In genomic region chr5:112419596-112420110, GRCh38 we compare ENCODE assay signal across 1 cellular context.
TF ChIP-seq lines count a peak whose summit lies in the region.

No MANE protein-coding gene starts in this region.

TF ChIP-seq in SK-N-SH treated with all-trans-retinoic acid at 6 μM for 48 hours, 23 proteins besides CTCF, POLR2A, EP300 and RAD21 (continued from another document):
- no peak for TF ChIP-seq CREB5 (CRISPR knock-in tag; IDR thresholded peaks at IDR 0.05; ENCODE audit: low read depth)
- no peak for TF ChIP-seq ZFP3 (CRISPR knock-in tag; IDR thresholded peaks at IDR 0.05)
- no peak for TF ChIP-seq ARNTL (CRISPR knock-in tag; IDR thresholded peaks at IDR 0.05; ENCODE audit: borderline replicate concordance, low read depth)
- TF ChIP-seq SNAI2 (CRISPR knock-in tag; IDR thresholded peaks at IDR 0.05), result no peak
- no peak for TF ChIP-seq CSDC2 (CRISPR knock-in tag; IDR thresholded peaks at IDR 0.05)
- no peak for TF ChIP-seq ZNF8 (CRISPR knock-in tag; IDR thresholded peaks at IDR 0.05)
- TF ChIP-seq ZFP30 (CRISPR knock-in tag; IDR thresholded peaks at IDR 0.05), result no peak
